In genomic region chr17:66580601-66581385, GRCh38 we compare ENCODE assay signal across 11 cellular contexts.
DNase-seq lines count a peak whose midpoint lies in the region; ATAC-seq and TF ChIP-seq lines count a peak whose summit lies in the region.
"Had no signal": no experiment of that assay in that cellular context is flagged by ENCODE, and none has a peak within 500 bp of the region (broad histone marks: within the 10 kb centered on the region; RNA-seq: fewer than 3 reads in every experiment).

No MANE protein-coding gene starts in this region.

- no peak overlapping the region for H3K27ac Mint-ChIP-seq in activated T-helper 1 cell treated with anti-CD3 and anti-CD28 coated beads, Interleukin-12 subunit alpha, Interleukin-12 subunit beta, Interleukin-2, Interleukin-4 antibody, amounts not matched to agents 30 ng/mL and 10 ng/mL and 1 ng/mL, durations not matched to agents 14 hours and 24 hours and 36 hours

- WGBS in aorta, 2 donors = 59% methylated on average over 12 of the region's 12 CpGs

- no peaks in the 10 kb centered on the region for H3K27me3 Mint-ChIP-seq in activated T-helper 1 cell treated with anti-CD3 and anti-CD28 coated beads, Interleukin-12 subunit alpha, Interleukin-12 subunit beta, Interleukin-2, Interleukin-4 antibody, amounts not matched to agents 30 ng/mL and 10 ng/mL and 1 ng/mL, durations not matched to agents 14 hours and 24 hours and 36 hours (ENCODE audit: insufficient read depth)

- no peak overlapping the region for H3K4me3 Mint-ChIP-seq in activated T-helper 1 cell treated with anti-CD3 and anti-CD28 coated beads, Interleukin-12 subunit alpha, Interleukin-12 subunit beta, Interleukin-2, Interleukin-4 antibody, amounts not matched to agents 30 ng/mL and 10 ng/mL and 1 ng/mL, durations not matched to agents 14 hours and 24 hours and 36 hours

- peaks cover 9% of the 10 kb centered on the region for H3K9me3 Mint-ChIP-seq in activated T-helper 1 cell treated with anti-CD3 and anti-CD28 coated beads, Interleukin-12 subunit alpha, Interleukin-12 subunit beta, Interleukin-2, Interleukin-4 antibody, amounts not matched to agents 30 ng/mL and 10 ng/mL and 1 ng/mL, durations not matched to agents 14 hours and 24 hours and 36 hours

- H3K9me3 ChIP-seq in aorta (ENCODE audit: control insufficient read depth, low read length) = no peaks in the 10 kb centered on the region

- in situ Hi-C loops in KBM-7 (cut with MboI; ENCODE audit: low pct_unique_long_range_greater_than_20kb, low sequenced_read_pairs) = no loop called here

- ATAC-seq in HG02884 (IDR thresholded peaks at IDR 0.05; ENCODE audit: unreplicated experiment) (no peak), aorta (ENCODE audit: low FRiP score) (no peak)

- peaks cover 26% of the 10 kb centered on the region for H3K36me3 Mint-ChIP-seq in activated T-helper 1 cell treated with anti-CD3 and anti-CD28 coated beads, Interleukin-12 subunit alpha, Interleukin-12 subunit beta, Interleukin-2, Interleukin-4 antibody, amounts not matched to agents 30 ng/mL and 10 ng/mL and 1 ng/mL, durations not matched to agents 14 hours and 24 hours and 36 hours (ENCODE audit: low read depth)

- TF ChIP-seq CTCF in AG10803 (conservative IDR thresholded peaks at IDR 0.05; ENCODE audit: low read length) (no peak), LNCaP clone FGC (IDR thresholded peaks at IDR 0.05; ENCODE audit: control insufficient read depth, extremely low read depth, insufficient read depth) (no peak)

- no peaks in the 10 kb centered on the region for H3K27me3 ChIP-seq in aorta (ENCODE audit: control insufficient read depth in 1 of 2, insufficient read depth in 2 of 2, low read length in 1 of 2)

- peaks cover 0 to 4% of the 10 kb centered on the region in 2 donors for H3K4me1 ChIP-seq in aorta (ENCODE audit: control insufficient read depth in 1 of 2, insufficient read depth in 2 of 2, low read length in 2 of 2)

- intact Hi-C loops in aorta (cut with DNase I) = no loop called here
- intact Hi-C loops in activated T-helper 1 cell treated with anti-CD3 and anti-CD28 coated beads, Interleukin-12 subunit alpha, Interleukin-12 subunit beta, Interleukin-2, Interleukin-4 antibody, amounts not matched to agents 30 ng/mL and 10 ng/mL and 1 ng/mL, durations not matched to agents 14 hours and 24 hours and 36 hours (cut with micrococcal nuclease) = no loop called here

- DNase-seq in AG10803 (ENCODE audit: low read depth) (peak; percentile 58), LNCaP clone FGC (ENCODE audit: low read depth) (peak; percentile 86), dermis microvascular lymphatic vessel endothelial cell (ENCODE audit: low read depth in 2 of 2) (peak; percentile 82 to 84), mesenteric fat pad (ENCODE audit: low spot score) (peak; percentile 55), aorta (no peak), KBM-7 (no peak)
- DNase-seq in activated T-helper 1 cell treated with anti-CD3 and anti-CD28 coated beads, Interleukin-12 subunit alpha, Interleukin-12 subunit beta, Interleukin-2, Interleukin-4 antibody, amounts not matched to agents 30 ng/mL and 10 ng/mL and 1 ng/mL, durations not matched to agents 14 hours and 24 hours and 36 hours (ENCODE audit: low spot score) = no peak
- DNase-seq: DND-41, NCI-H526, T-helper 2 cell had no signal

- no peaks in the 10 kb centered on the region for H3K36me3 ChIP-seq in aorta (ENCODE audit: control insufficient read depth in 1 of 2, insufficient read depth in 2 of 2, low read length in 1 of 2)

- peaks cover 6% of the 10 kb centered on the region for H3K4me1 Mint-ChIP-seq in activated T-helper 1 cell treated with anti-CD3 and anti-CD28 coated beads, Interleukin-12 subunit alpha, Interleukin-12 subunit beta, Interleukin-2, Interleukin-4 antibody, amounts not matched to agents 30 ng/mL and 10 ng/mL and 1 ng/mL, durations not matched to agents 14 hours and 24 hours and 36 hours (ENCODE audit: low read depth)

- H3K4me3 ChIP-seq in AG10803 (ENCODE audit: low read length) (no peak overlapping the region), LNCaP clone FGC (ENCODE audit: low read depth, low read length) (no peak overlapping the region), aorta (ENCODE audit: low read length in 2 of 2) (no peak overlapping the region)

- peak overlapping the region in 1 of 2 donors; percentile 49 for H3K27ac ChIP-seq in aorta (ENCODE audit: low read depth in 1 of 2, low read length in 2 of 2)

Comparison
In these comparisons a context has a peak if more than half of its experiments do, and no peak if none do; other contexts are left out.
1. DNase-seq: peak in AG10803 (single experiment), LNCaP clone FGC (single experiment), dermis microvascular lymphatic vessel endothelial cell (2 of 2) and mesenteric fat pad (single experiment); none in aorta (0 of 2), activated T-helper 1 cell treated with anti-CD3 and anti-CD28 coated beads, Interleukin-12 subunit alpha, Interleukin-12 subunit beta, Interleukin-2, Interleukin-4 antibody, amounts not matched to agents 30 ng/mL and 10 ng/mL and 1 ng/mL, durations not matched to agents 14 hours and 24 hours and 36 hours (single experiment) and KBM-7 (single experiment).